Comparison of ENCODE assay signal across 8 cellular contexts in the genomic region with DNA sequence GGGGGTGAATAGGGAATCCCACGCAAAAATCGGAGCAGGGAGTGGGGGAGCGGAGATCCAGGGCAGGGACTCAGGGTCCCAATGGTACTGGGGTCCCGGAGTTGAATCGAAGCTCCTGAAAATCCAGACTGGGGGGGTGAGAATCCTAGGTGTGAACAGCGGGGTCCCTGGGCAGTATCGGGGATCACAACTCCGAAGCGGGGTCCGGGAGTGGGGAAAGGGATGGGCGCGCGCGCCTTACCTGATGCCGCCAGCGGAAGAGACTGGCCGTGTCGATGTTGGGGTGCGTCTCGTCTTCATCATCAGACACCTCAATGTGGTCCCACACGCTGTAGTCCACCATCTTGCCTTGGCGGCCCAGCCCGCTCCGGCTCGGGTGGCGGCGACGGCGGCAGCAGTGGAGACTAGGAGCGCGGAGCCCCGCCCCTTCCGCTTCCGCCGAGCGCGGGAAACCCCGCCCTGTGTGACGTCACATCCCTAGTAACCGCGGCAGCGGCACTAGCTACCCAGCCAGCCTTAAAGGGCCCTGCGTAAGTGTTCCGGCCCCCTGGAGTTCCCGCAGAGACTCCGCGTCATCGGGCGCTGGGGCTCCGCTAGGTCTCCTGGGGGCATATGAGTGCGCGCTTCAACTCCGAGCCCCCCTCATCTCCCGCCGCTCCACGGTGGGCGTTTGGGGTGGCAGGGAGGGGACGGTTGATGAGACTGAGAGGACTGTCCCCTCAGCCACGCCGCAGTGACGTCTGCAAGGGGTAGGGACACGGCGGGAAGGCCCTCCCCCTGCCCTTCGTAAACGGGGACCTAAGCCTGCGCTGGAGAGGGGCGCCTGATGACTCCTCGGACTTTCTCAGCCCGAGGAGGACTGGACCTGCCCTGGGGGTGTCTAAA. TPM values are rescaled to one million over a fixed set of nuclear protein-coding genes. Genes with fewer than 3 reads are reported as not detected.
DNase-seq lines count a peak whose midpoint lies in the region; ATAC-seq, FAIRE-seq and TF ChIP-seq lines count a peak whose summit lies in the region.

TSS of gene CDC37 (minus strand) at position 406 of the 885 bp plus-strand sequence. CDS start at position 343, 63 bp downstream.

- no peak within 1 kb of the TSS; the same call in 1 of the 2 replicates for H2BK15ac ChIP-seq in H1 (ENCODE audit: low read length)

- peak within 1 kb of the TSS; percentile 62 for H3K56ac ChIP-seq in H1 (replicated peaks; ENCODE audit: insufficient read length, low read depth, low read length)

- H3K4me2 ChIP-seq in H1 (ENCODE audit: insufficient read depth in 1 of 2, low read depth in 2 of 2, low read length in 2 of 2) = peak within 1 kb of the TSS; percentile 53 to 98

- no peak within 1 kb of the TSS for H3K23ac ChIP-seq in H1 (ENCODE audit: insufficient read length)

- H3K36me3 ChIP-seq in H1 (ENCODE audit: control insufficient read depth in 2 of 4, insufficient read depth in 4 of 4, low read length in 3 of 4) = peaks cover 0 to 2% (median 0%) of the 10 kb centered on the region in 4 experiments; a peak in 3 of 8 replicates

- peaks cover 3 to 15% (median 9%) of the 10 kb centered on the region in 4 experiments; a peak in 5 of 7 replicates for H3K27me3 ChIP-seq in H1 (replicated peaks in 1 of 4; ENCODE audit: control insufficient read depth in 3 of 4, extremely low read depth in 1 of 4, insufficient read depth in 3 of 4, low read length in 3 of 4)

- peak; percentile 53 for ATAC-seq in GM21367 (IDR thresholded peaks at IDR 0.05; ENCODE audit: unreplicated experiment)

- H4K5ac ChIP-seq in H1 (ENCODE audit: insufficient read length, low read depth, low read length) = peak within 1 kb of the TSS; percentile 81

- H3K14ac ChIP-seq in H1 (ENCODE audit: insufficient read length) = no peak within 1 kb of the TSS

- no peak within 1 kb of the TSS for H2AK5ac ChIP-seq in H1 (ENCODE audit: low read depth, low read length)

- H3K79me1 ChIP-seq in H1 (ENCODE audit: low read depth, low read length) = peaks cover 5% of the 10 kb centered on the region

- peak within 1 kb of the TSS; percentile 84; the same call in 1 of the 2 replicates for H2BK5ac ChIP-seq in H1 (ENCODE audit: low read depth, low read length)

- peak within 1 kb of the TSS; percentile 71 to 98 (median 98) for H3K4me3 ChIP-seq in H1 (ENCODE audit: extremely low read depth in 1 of 4, insufficient read depth in 2 of 4, low read depth in 3 of 4, low read length in 4 of 4)

- H3K4me1 ChIP-seq in H1 (replicated peaks in 1 of 4; ENCODE audit: control insufficient read depth in 3 of 4, insufficient read depth in 4 of 4, low read length in 3 of 4) = peaks cover 3 to 8% (median 5%) of the 10 kb centered on the region in 4 experiments; a peak in 5 of 7 replicates

- H3K18ac ChIP-seq in H1 (ENCODE audit: extremely low read depth, low read length) = peak within 1 kb of the TSS; percentile 87

- peak within 1 kb of the TSS; percentile 83 for H3K4ac ChIP-seq in H1 (replicated peaks; ENCODE audit: insufficient read length, low read depth, low read length)

- TF ChIP-seq CTCF in H1 (IDR thresholded peaks at IDR 0.05; ENCODE audit: control extremely low read depth in 1 of 3, insufficient read depth in 1 of 3, low read depth in 1 of 3, low read length in 3 of 3) = peak in 2 of 3 experiments; percentile 0 to 10; a peak in 2 of 4 replicates

- peaks cover under 1 to 15% of the 10 kb centered on the region in 2 experiments for H4K20me1 ChIP-seq in H1 (replicated peaks in 1 of 2; ENCODE audit: control insufficient read depth in 1 of 2, insufficient read depth in 2 of 2, low read length in 2 of 2)

- peak within 1 kb of the TSS; percentile 89 for H2AFZ ChIP-seq in H1 (ENCODE audit: low read length)

- 2% methylated on average over 64 of the region's 69 CpGs; no CpG with 5 or more reads in 1 of the 2 experiments for WGBS in H1 (ENCODE audit: extremely low coverage in 1 of 2, insufficient coverage in 1 of 2, insufficient read length in 1 of 2, insufficient replicate concordance in 2 of 2, low coverage in 1 of 2, low lambda C conversion rate in 2 of 2, missing lambda C conversion rate in 1 of 2), 2 experiments

- CTCF ChIA-PET in H1 (lab: Charles Lee; ENCODE audit: partially characterized antibody) = interaction anchor here (0.5 to 10.5 kb wide), 15 partner anchors 11 to 292 kb away, joined by 3 to 172 read pairs (median 4); partner anchors contain the start of genes ICAM5 and PDE4A

- no peak for FAIRE-seq in H1 (lab: Jason Lieb, UNC)

- peak within 1 kb of the TSS; percentile 81 for H4K8ac ChIP-seq in H1 (ENCODE audit: extremely low read depth, insufficient read depth, low read length)

- H4K91ac ChIP-seq in H1 (replicated peaks; ENCODE audit: insufficient read length, low read length) = peak within 1 kb of the TSS; percentile 74

- H3K9me3 ChIP-seq in H1 (ENCODE audit: insufficient read depth in 2 of 2, low read depth in 1 of 2, low read length in 1 of 2) = no peaks in the 10 kb centered on the region

- no peak within 1 kb of the TSS for H2BK20ac ChIP-seq in H1 (ENCODE audit: low read length)

- TF ChIP-seq EP300 in H1 (IDR thresholded peaks at IDR 0.05; ENCODE audit: borderline replicate concordance in 1 of 2, low read depth in 2 of 2, low read length in 2 of 2) = no peak

- H3K79me2 ChIP-seq in H1 (ENCODE audit: control insufficient read depth in 1 of 2, insufficient read depth in 2 of 2, low read length in 2 of 2) = peaks cover 17 to 46% of the 10 kb centered on the region in 2 experiments

- H2BK120ac ChIP-seq in H1 (replicated peaks; ENCODE audit: low read depth, low read length) = no peak within 1 kb of the TSS

- no peak for TF ChIP-seq RAD21 in H1 (IDR thresholded peaks at IDR 0.05 in 1 of 2, conservative IDR thresholded peaks at IDR 0.05 in 1 of 2; ENCODE audit: low read depth in 2 of 2, low read length in 2 of 2)

- TF ChIP-seq POLR2A in H1 (IDR thresholded peaks at IDR 0.05; ENCODE audit: control extremely low read depth in 1 of 2, low read depth in 2 of 2, low read length in 2 of 2) = peak in 1 of 2 experiments; percentile 95; a peak in 2 of 3 replicates

- peaks cover 17% of the 10 kb centered on the region for H3K23me2 ChIP-seq in H1 (ENCODE audit: low read depth, low read length)

- H3K9ac ChIP-seq in H1 (replicated peaks in 1 of 4; ENCODE audit: extremely low read depth in 1 of 4, low read depth in 3 of 4, low read length in 3 of 4) = peak within 1 kb of the TSS; percentile 63 to 88 (median 84)

- peak; percentile 99 for DNase-seq in COLO829 (ENCODE audit: low spot score)
- peak in 75 of 76 experiments; percentile 56 to 99 (median 96) for DNase-seq in HUDEP-2 (lab: John Stamatoyannopoulos, UW; ENCODE audit: unreplicated experiment in 76 of 76)
- DNase-seq in NOMO-1 treated with dmso at 0.1 percent for 144 hours (lab: John Stamatoyannopoulos, UW; ENCODE audit: unreplicated experiment) = peak; percentile 89
- DNase-seq in activated CD8-positive, alpha-beta memory T cell treated with anti-CD3 and anti-CD28 coated beads for 48 hours (ENCODE audit: low read depth in 2 of 3, low spot score in 2 of 3) = peak in 2 of 3 experiments; percentile 97 to 99
- peak; percentile 86 to 99 for DNase-seq in H1 (ENCODE audit: low read depth in 1 of 2, low spot score in 2 of 2)
- peak; percentile 99 for DNase-seq in mesenteric fat pad (ENCODE audit: low spot score)
- DNase-seq in stimulated activated CD8-positive, alpha-beta memory T cell treated with anti-CD3 and anti-CD28 coated beads, Interleukin-15, amount 100 ng/mL, for 1 hour (ENCODE audit: low read depth) = peak; percentile 98

- H3K27ac ChIP-seq in H1 (ENCODE audit: low read depth, low read length) = peak within 1 kb of the TSS; percentile 78

- POLR2A ChIA-PET in H1 (lab: Charles Lee; ENCODE audit: partially characterized antibody) = interaction anchor here (0.7 to 5.9 kb wide), 7 partner anchors 11 to 70 kb away, joined by 3 to 33 read pairs (median 4); partner anchors contain the start of genes RAVER1 and TYK2

- peak within 1 kb of the TSS; percentile 68; the same call in 1 of the 2 replicates for H2BK12ac ChIP-seq in H1 (ENCODE audit: low read depth, low read length)

TF ChIP-seq in H1, 55 proteins besides CTCF, POLR2A, EP300 and RAD21 (continues in another document):
- no peak for TF ChIP-seq JUN (IDR thresholded peaks at IDR 0.05; ENCODE audit: low read depth, low read length)

RNA-seq across cellular contexts. Expression of gene CDC37, which starts in this region (rescaled TPM):
- 162 and 164 TPM in 2 replicates for total RNA-seq in H1 (2021; fragmentation: NEBNext Ultra II Directional; extraction: Animal tissue kit (Norgen Biotek cat#: 25700))
- polyA plus RNA-seq in H1 (2011; rRNA removed) = 181 and 285 TPM in 2 replicates
- 404 TPM for polyA plus RNA-seq in H1 (2011; cell fraction: cytosol; rRNA removed)
- polyA plus RNA-seq in H1 (2011; cell fraction: nucleus; rRNA removed) = 587 TPM
- 155 to 277 TPM (median 276 TPM) in 4 replicates for polyA plus RNA-seq in H1 (2012, experiment 1 of 2)
- polyA plus RNA-seq in H1 (2012, experiment 2 of 2) = 150 TPM
- polyA plus RNA-seq in H1 (2013, experiment 1 of 2) = 155 TPM
- 145 TPM for polyA plus RNA-seq in H1 (2013, experiment 2 of 2)
- polyA minus RNA-seq in H1 (2011; rRNA and poly(A)+ RNA removed) = 66.0 and 91.9 TPM in 2 replicates
- 104 TPM for polyA minus RNA-seq in H1 (2011; cell fraction: cytosol; rRNA and poly(A)+ RNA removed)
- 73.2 TPM for polyA minus RNA-seq in H1 (2011; cell fraction: nucleus; rRNA and poly(A)+ RNA removed)
- 173 TPM for total RNA-seq in mesenteric fat pad

Comparison
In these comparisons a context has a peak if more than half of its experiments do, and no peak if none do; other contexts are left out.
1. Peak in every context shown above with its lines: DNase-seq, ATAC-seq, H3K4me3 ChIP-seq and H3K27ac ChIP-seq.